Comparison of ENCODE assay signal across 8 cellular contexts in genomic region chr21:36429672-36430546, GRCh38. TPM values are rescaled to one million over a fixed set of nuclear protein-coding genes. Genes with fewer than 3 reads are reported as not detected.
DNase-seq lines count a peak whose midpoint lies in the region; ATAC-seq, FAIRE-seq and TF ChIP-seq lines count a peak whose summit lies in the region.

No MANE protein-coding gene starts in this region.

- intact Hi-C loops in HCT116 (cut with micrococcal nuclease) (no loop called here), colonic mucosa (cut with DNase I) (loop anchor here (10.0 kb wide), 1 partner anchor 495 kb away; no protein-coding TSS in a partner anchor), lower lobe of right lung (cut with DNase I) (no loop called here)

- TF ChIP-seq CTCF in HCT116 (IDR thresholded peaks at IDR 0.05 in 2 of 3, conservative IDR thresholded peaks at IDR 0.05 in 1 of 3; ENCODE audit: borderline replicate concordance in 1 of 3, insufficient read depth in 1 of 3, low read depth in 2 of 3, low read length in 2 of 3) (0 out of 6 replicates have a peak, but pooled peaks of 1 of the 3 experiments have one; percentile 16), colonic mucosa (IDR thresholded peaks at IDR 0.05) (no peak), lower lobe of right lung (IDR thresholded peaks at IDR 0.05) (no peak)

- H3K36me3 ChIP-seq in HCT116 (ENCODE audit: control insufficient read depth in 1 of 2, insufficient read depth in 2 of 2, low read length in 2 of 2): no peaks in the 10 kb centered on the region
- no peaks in the 10 kb centered on the region for H3K36me3 ChIP-seq in MG63
- H3K36me3 ChIP-seq in colonic mucosa: no peaks in the 10 kb centered on the region
- H3K36me3 ChIP-seq in lower lobe of right lung: no peaks in the 10 kb centered on the region

- RAD21 ChIA-PET in HCT116 (lab: Charles Lee; ENCODE audit: low non-redundant PET in 1 of 2, low total read pairs in 2 of 2, uncharacterized antibody in 2 of 2, unreplicated experiment in 2 of 2): interaction anchor here in 1 of 2 experiments (0.6 kb wide), 1 partner anchor 289 kb away, joined by 3 read pairs; no protein-coding TSS in a partner anchor

- TF ChIP-seq POLR2A in GM12891 (IDR thresholded peaks at IDR 0.05; ENCODE audit: low read depth, low read length) (no peak), HCT116 (IDR thresholded peaks at IDR 0.05; ENCODE audit: borderline replicate concordance, extremely low read depth, insufficient read depth, insufficient read length) (no peak)

- no peak for TF ChIP-seq RAD21 in HCT116 (IDR thresholded peaks at IDR 0.05; ENCODE audit: low read depth)

- POLR2A ChIA-PET in HCT116 (lab: Charles Lee): interaction anchor here (0.8 to 1.3 kb wide), 6 partner anchors 10 to 274 kb away, joined by 3 to 4 read pairs (median 4); partner anchors contain the start of gene MORC3

- H3K4me2 ChIP-seq in HCT116 (ENCODE audit: low read length): peak overlapping the region; percentile 72

- no peaks in the 10 kb centered on the region for H3K9me2 ChIP-seq in HCT116 (ENCODE audit: insufficient read depth)

- H3K4me3 ChIP-seq in HCT116 (replicated peaks in 1 of 2; ENCODE audit: low read depth in 1 of 2, low read length in 2 of 2) (peak overlapping the region; percentile 6 to 27), MG63 (peak overlapping the region; percentile 47), colonic mucosa (no peak overlapping the region), lower lobe of right lung (peak overlapping the region; percentile 39)

- FAIRE-seq in GM12891 (lab: Jason Lieb, UNC): peak; percentile 72

- peaks cover 18 to 34% of the 10 kb centered on the region in 2 experiments for H3K4me1 ChIP-seq in HCT116 (ENCODE audit: control insufficient read depth in 1 of 2, insufficient read depth in 2 of 2, low read length in 2 of 2)
- H3K4me1 ChIP-seq in colonic mucosa: no peaks in the 10 kb centered on the region
- H3K4me1 ChIP-seq in lower lobe of right lung: peaks cover 18% of the 10 kb centered on the region

- H3K27ac ChIP-seq in HCT116 (ENCODE audit: low read depth, low read length) (peak overlapping the region; percentile 77), colonic mucosa (no peak overlapping the region), lower lobe of right lung (peak overlapping the region; percentile 79)

- peak; percentile 74 for DNase-seq in GM12891 (ENCODE audit: insufficient read length, low spot score)
- DNase-seq in HCT116 (ENCODE audit: low read depth, low spot score): peak; percentile 95
- DNase-seq in MG63: peak; percentile 98
- peak; percentile 61 to 63 for DNase-seq in activated CD4-positive, alpha-beta T cell treated with anti-CD3 and anti-CD28 coated beads for 4 hours
- DNase-seq in colonic mucosa: peak; percentile 32
- DNase-seq in lower lobe of right lung: peak; percentile 81
- DNase-seq in stimulated activated CD8-positive, alpha-beta memory T cell treated with anti-CD3 and anti-CD28 coated beads, Interleukin-12 subunit alpha, Interleukin-12 subunit beta, amount 100 ng/mL, for 4 hours (ENCODE audit: low read depth): peak; percentile 59
- DNase-seq in midbrain (lab: John Stamatoyannopoulos, UW): no peak

- ATAC-seq in HCT116 (peak; percentile 97), lower lobe of right lung (peak; percentile 85 to 90)

- CTCF ChIA-PET in HCT116 (lab: Charles Lee): interaction anchor here (1.0 to 1.8 kb wide), 5 partner anchors 8 to 288 kb away, joined by 3 to 9 read pairs (median 4); no protein-coding TSS in a partner anchor

- no peaks in the 10 kb centered on the region for H4K20me1 ChIP-seq in HCT116 (ENCODE audit: insufficient read depth)

- no TSS peak for BruUV-seq in HCT116 (replicated peaks; lab: Mats Ljungman, UMichigan)

- no peaks in the 10 kb centered on the region for H3K9me3 ChIP-seq in HCT116 (ENCODE audit: control insufficient read depth in 1 of 2, insufficient read depth in 1 of 2, low read depth in 1 of 2, low read length in 2 of 2)
- no peaks in the 10 kb centered on the region for H3K9me3 ChIP-seq in MG63
- H3K9me3 ChIP-seq in colonic mucosa: no peaks in the 10 kb centered on the region
- no peaks in the 10 kb centered on the region for H3K9me3 ChIP-seq in lower lobe of right lung

- peak overlapping the region; percentile 57 for H3K9ac ChIP-seq in HCT116 (ENCODE audit: low read length)
- H3K9ac ChIP-seq in colonic mucosa (ENCODE audit: low read depth in 2 of 2, low read length in 2 of 2): peak overlapping the region in 1 of 2 donors; percentile 2

- H3K79me2 ChIP-seq in HCT116 (ENCODE audit: insufficient read depth, low read length): no peaks in the 10 kb centered on the region

- no peak overlapping the region for H2AFZ ChIP-seq in HCT116 (ENCODE audit: low read depth, low read length, poor library complexity, severe bottlenecking)

- H3K27me3 ChIP-seq in HCT116 (ENCODE audit: insufficient read depth, low read length) (no peaks in the 10 kb centered on the region), MG63 (no peaks in the 10 kb centered on the region), colonic mucosa (no peaks in the 10 kb centered on the region), lower lobe of right lung (ENCODE audit: low read depth) (peaks cover 4% of the 10 kb centered on the region)

TF ChIP-seq in GM12891, 5 proteins besides CTCF, POLR2A, EP300 and RAD21:
- 0 out of 2 replicates have a peak, but pooled peaks have one; percentile 31 for TF ChIP-seq POLR2AphosphoS5 (IDR thresholded peaks at IDR 0.05; ENCODE audit: low read depth, low read length)
- no peak for TF ChIP-seq PAX5 (IDR thresholded peaks at IDR 0.05; ENCODE audit: insufficient read depth, low read length, severe bottlenecking)
- TF ChIP-seq TAF1 (IDR thresholded peaks at IDR 0.05; ENCODE audit: low read depth, low read length): 0 out of 2 replicates have a peak, but pooled peaks have one; percentile 31
- TF ChIP-seq POU2F2 (IDR thresholded peaks at IDR 0.05; ENCODE audit: low read depth, low read length): 0 out of 2 replicates have a peak, but pooled peaks have one; percentile 14
- no peak for TF ChIP-seq SPI1 (IDR thresholded peaks at IDR 0.05; ENCODE audit: low read depth, low read length)
TF ChIP-seq in GM12891: peak in this region for 3.

TF ChIP-seq in HCT116, 20 proteins besides CTCF, POLR2A, EP300 and RAD21 (continues in another document):
- TF ChIP-seq ZNF274 (IDR thresholded peaks at IDR 0.05; ENCODE audit: low read depth, low read length) (no peak), EGR1 (IDR thresholded peaks at IDR 0.05; ENCODE audit: low read depth) (no peak), YY1 (IDR thresholded peaks at IDR 0.05; ENCODE audit: extremely low read depth, insufficient replicate concordance, low read depth, low read length) (no peak), ATF3 (IDR thresholded peaks at IDR 0.05) (no peak), SP1 (IDR thresholded peaks at IDR 0.05; ENCODE audit: low read depth) (no peak), SRF (IDR thresholded peaks at IDR 0.05; ENCODE audit: low read depth) (no peak), EZH2phosphoT487 (IDR thresholded peaks at IDR 0.05; ENCODE audit: borderline replicate concordance) (no peak), ZBTB33 (IDR thresholded peaks at IDR 0.05; ENCODE audit: extremely low read depth, insufficient replicate concordance, low read length) (peak; percentile 63), TCF7L2 (IDR thresholded peaks at IDR 0.05; ENCODE audit: borderline replicate concordance, extremely low read depth, insufficient read depth, insufficient read length) (peak; percentile 18), FOSL1 (IDR thresholded peaks at IDR 0.05; ENCODE audit: low read depth) (no peak), POLR2AphosphoS5 (IDR thresholded peaks at IDR 0.05; ENCODE audit: low read depth, low read length) (peak; percentile 58; the same call in 1 of the 2 replicates), ELF1 (IDR thresholded peaks at IDR 0.05; ENCODE audit: borderline replicate concordance, low read depth) (no peak), EZH2 (IDR thresholded peaks at IDR 0.05) (no peak), CEBPB (IDR thresholded peaks at IDR 0.05; ENCODE audit: low read depth) (no peak), JUND (IDR thresholded peaks at IDR 0.05) (no peak), CBX3 (IDR thresholded peaks at IDR 0.05; ENCODE audit: low read depth) (no peak), SIN3A (IDR thresholded peaks at IDR 0.05; ENCODE audit: low read depth) (no peak)

RNA-seq across cellular contexts. Expression of gene CHAF1B, which starts 44.7 kb away (rescaled TPM):
- 8.6 TPM for polyA plus RNA-seq in GM12891 (2012; ENCODE audit: low read depth, missing spikeins)
- total RNA-seq in HCT116 (2021; ENCODE audit: unreplicated experiment) (26.1 TPM), colonic mucosa (10 to 100 TPM in 1 of 2 donors, 1 to 10 TPM in 1; 2.5 to 12.0 TPM), lower lobe of right lung (1.8 TPM)
- 5.8 and 10.2 TPM in 2 replicates for polyA plus RNA-seq in HCT116 (2012)
- 4.9 and 11.6 TPM in 2 replicates for total RNA-seq in MG63 (2014; rRNA removed; shearing (Covaris generic); ENCODE audit: low replicate concordance)

RNA-seq across cellular contexts. Expression of gene CLDN14, which starts 50.0 kb away (rescaled TPM):
- 13.8 TPM for polyA plus RNA-seq in GM12891 (2012; ENCODE audit: low read depth, missing spikeins)
- total RNA-seq in HCT116 (2021; ENCODE audit: unreplicated experiment): not detected
- not detected in 2 replicates for polyA plus RNA-seq in HCT116 (2012)
- total RNA-seq in MG63 (2014; rRNA removed; shearing (Covaris generic); ENCODE audit: low replicate concordance): not detected in 2 replicates
- under 1 TPM in 1 of 2 donors, not detected in 1; 0.17 TPM for total RNA-seq in colonic mucosa
- not detected for total RNA-seq in lower lobe of right lung
